ENCODE assay signal across 1 cellular context in the genomic region with DNA sequence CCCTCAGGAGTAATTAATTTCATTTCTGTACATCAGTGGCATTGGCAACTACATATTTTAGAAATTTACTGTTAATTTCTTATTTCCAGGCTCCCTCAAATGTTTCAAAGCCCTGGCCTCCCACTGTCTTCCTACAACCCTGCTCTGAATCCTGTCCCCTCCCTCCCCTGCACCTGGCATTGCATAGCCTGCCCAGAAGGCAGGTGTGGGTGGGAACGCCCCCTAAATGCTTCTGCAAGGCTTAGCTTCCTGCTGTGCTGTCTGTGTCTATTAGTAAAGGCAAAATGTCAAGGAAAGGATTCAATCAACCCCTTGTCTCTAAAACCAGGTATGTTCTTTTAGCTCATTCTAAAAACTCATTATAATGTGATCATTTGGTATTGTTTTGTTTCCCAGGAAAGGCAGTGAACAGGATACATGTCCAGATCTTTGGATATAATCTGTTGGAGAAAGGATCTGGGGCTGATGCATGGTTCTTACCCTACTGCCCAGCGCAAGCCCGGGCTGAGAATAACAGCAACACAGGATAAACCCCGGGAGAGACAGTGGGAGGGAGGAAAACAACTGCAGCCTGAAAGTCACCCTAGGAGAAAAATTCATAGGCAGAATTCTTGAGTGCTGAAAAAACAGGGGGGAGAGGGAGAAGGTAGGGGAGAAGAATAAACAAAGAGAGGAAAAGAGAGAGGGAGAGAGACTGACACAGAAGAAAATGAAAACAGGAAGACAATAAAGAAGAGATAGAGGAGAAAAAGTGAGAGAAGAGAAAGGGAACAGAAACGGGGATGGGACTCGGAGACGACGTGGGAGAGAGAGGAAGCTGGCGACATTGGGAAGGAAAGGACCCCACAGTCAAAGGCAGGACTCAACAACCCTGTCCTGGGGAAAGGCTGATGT.
TF ChIP-seq lines count a peak whose summit lies in the region.

No MANE protein-coding gene starts in this region.

TF ChIP-seq in IMR-90, 13 proteins besides CTCF, POLR2A, EP300 and RAD21:
- TF ChIP-seq RFX5 (IDR thresholded peaks at IDR 0.05; ENCODE audit: low read depth, low read length) = no peak
- no peak for TF ChIP-seq BHLHE40 (IDR thresholded peaks at IDR 0.05; ENCODE audit: low read depth, low read length)
- no peak for TF ChIP-seq NFE2L2 (IDR thresholded peaks at IDR 0.05; ENCODE audit: low read depth, low read length)
- TF ChIP-seq MAZ (IDR thresholded peaks at IDR 0.05; ENCODE audit: borderline replicate concordance, low read depth, low read length) = no peak
- TF ChIP-seq FOS (IDR thresholded peaks at IDR 0.05; ENCODE audit: low read depth, low read length) = no peak
- no peak for TF ChIP-seq CHD1 (IDR thresholded peaks at IDR 0.05; ENCODE audit: low read depth, low read length)
- TF ChIP-seq, protein P1, sequence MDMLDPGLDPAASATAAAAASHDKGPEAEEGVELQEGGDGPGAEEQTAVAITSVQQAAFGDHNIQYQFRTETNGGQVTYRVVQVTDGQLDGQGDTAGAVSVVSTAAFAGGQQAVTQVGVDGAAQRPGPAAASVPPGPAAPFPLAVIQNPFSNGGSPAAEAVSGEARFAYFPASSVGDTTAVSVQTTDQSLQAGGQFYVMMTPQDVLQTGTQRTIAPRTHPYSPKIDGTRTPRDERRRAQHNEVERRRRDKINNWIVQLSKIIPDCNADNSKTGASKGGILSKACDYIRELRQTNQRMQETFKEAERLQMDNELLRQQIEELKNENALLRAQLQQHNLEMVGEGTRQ (IDR thresholded peaks at IDR 0.05; ENCODE audit: low read depth, low read length) = no peak
- no peak for TF ChIP-seq CEBPB (IDR thresholded peaks at IDR 0.05; ENCODE audit: low read depth, low read length)
- TF ChIP-seq RCOR1 (IDR thresholded peaks at IDR 0.05; ENCODE audit: insufficient replicate concordance, low read length) = no peak
- TF ChIP-seq MAFK (IDR thresholded peaks at IDR 0.05; ENCODE audit: low read depth, low read length) = no peak
- no peak for TF ChIP-seq MXI1 (IDR thresholded peaks at IDR 0.05; ENCODE audit: borderline replicate concordance, low read depth, low read length)
- no peak for TF ChIP-seq ELK1 (IDR thresholded peaks at IDR 0.05; ENCODE audit: borderline replicate concordance, low read depth, low read length)
- TF ChIP-seq SMC3 (IDR thresholded peaks at IDR 0.05; ENCODE audit: low read depth, low read length) = no peak
